Comparison of ENCODE assay signal across 3 cellular contexts in the genomic region with DNA sequence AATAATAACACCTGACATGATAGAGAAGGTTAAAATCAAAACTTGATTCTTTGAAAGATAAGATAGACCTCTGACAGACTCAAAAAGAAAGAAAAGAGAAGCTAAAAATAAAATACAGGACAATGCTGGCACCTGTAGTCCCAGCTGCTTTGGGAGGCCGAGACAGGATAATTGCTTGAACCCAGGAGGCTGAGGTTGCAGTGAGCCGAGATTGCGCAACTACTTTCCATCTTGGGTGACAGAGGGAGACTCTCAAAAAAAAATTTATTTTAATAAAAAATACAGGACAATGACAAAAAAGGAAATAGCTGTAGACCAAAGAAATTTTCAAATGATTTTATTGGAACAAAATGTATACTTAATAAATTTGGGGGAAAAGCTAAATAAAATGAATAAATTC.
A peak's percentile ranks its signal among the peaks of the same experiment; 100 is the strongest.
TF ChIP-seq lines count a peak whose summit lies in the region.

No MANE protein-coding gene starts in this region.

TF ChIP-seq in A549, 52 proteins besides CTCF, POLR2A, EP300 and RAD21:
- TF ChIP-seq CEBPB (IDR thresholded peaks at IDR 0.05) (peak; percentile 73 to 84), HDAC2 (IDR thresholded peaks at IDR 0.05) (no peak), HEYL (CRISPR knock-in tag; IDR thresholded peaks at IDR 0.05) (no peak), ZNF302 (CRISPR knock-in tag; IDR thresholded peaks at IDR 0.05) (no peak), NR3C1 (IDR thresholded peaks at IDR 0.05) (no peak), PHF8 (IDR thresholded peaks at IDR 0.05; ENCODE audit: borderline replicate concordance, low read depth) (no peak)

TF ChIP-seq in HCT116, 20 proteins besides CTCF, POLR2A, EP300 and RAD21:
- TF ChIP-seq POLR2AphosphoS5 (IDR thresholded peaks at IDR 0.05; ENCODE audit: low read depth, low read length) (no peak), CEBPB (IDR thresholded peaks at IDR 0.05; ENCODE audit: low read depth) (peak; percentile 21; the same call in 1 of the 2 replicates)

TF ChIP-seq in H1, 55 proteins besides CTCF, POLR2A, EP300 and RAD21:
- peak; percentile 98 for TF ChIP-seq CEBPB (IDR thresholded peaks at IDR 0.05; ENCODE audit: low read depth, low read length)
- TF ChIP-seq, protein P1, sequence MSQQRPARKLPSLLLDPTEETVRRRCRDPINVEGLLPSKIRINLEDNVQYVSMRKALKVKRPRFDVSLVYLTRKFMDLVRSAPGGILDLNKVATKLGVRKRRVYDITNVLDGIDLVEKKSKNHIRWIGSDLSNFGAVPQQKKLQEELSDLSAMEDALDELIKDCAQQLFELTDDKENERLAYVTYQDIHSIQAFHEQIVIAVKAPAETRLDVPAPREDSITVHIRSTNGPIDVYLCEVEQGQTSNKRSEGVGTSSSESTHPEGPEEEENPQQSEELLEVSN (IDR thresholded peaks at IDR 0.05) = no peak
